In genomic region chr2:70301344-70302194, GRCh38 we compare ENCODE assay signal across 1 cellular context.
TF ChIP-seq lines count a peak whose summit lies in the region.

TSS of gene FAM136A (minus strand) at chr2:70302067. CDS start at chr2:70302011, 56 bp downstream.

TF ChIP-seq in K562, 482 proteins besides CTCF, POLR2A, EP300 and RAD21 (continued from another document and continues in another):
- TF ChIP-seq, protein P1, sequence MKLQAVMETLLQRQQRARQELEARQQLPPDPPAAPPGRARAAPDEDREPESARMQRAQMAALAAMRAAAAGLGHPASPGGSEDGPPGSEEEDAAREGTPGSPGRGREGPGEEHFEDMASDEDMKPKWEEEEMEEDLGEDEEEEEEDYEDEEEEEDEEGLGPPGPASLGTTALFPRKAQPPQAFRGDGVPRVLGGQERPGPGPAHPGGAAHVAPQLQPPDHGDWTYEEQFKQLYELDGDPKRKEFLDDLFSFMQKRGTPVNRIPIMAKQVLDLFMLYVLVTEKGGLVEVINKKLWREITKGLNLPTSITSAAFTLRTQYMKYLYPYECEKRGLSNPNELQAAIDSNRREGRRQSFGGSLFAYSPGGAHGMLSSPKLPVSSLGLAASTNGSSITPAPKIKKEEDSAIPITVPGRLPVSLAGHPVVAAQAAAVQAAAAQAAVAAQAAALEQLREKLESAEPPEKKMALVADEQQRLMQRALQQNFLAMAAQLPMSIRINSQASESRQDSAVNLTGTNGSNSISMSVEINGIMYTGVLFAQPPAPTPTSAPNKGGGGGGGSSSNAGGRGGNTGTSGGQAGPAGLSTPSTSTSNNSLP (IDR thresholded peaks at IDR 0.05; ENCODE audit: borderline replicate concordance, low read depth, low read length) = no peak
- peak; percentile 79 to 94; a peak in 2 of 4 replicates for TF ChIP-seq SIN3A (IDR thresholded peaks at IDR 0.05; ENCODE audit: borderline replicate concordance in 2 of 2, control insufficient read depth in 1 of 2, low read depth in 2 of 2, low read length in 2 of 2)
- peak; percentile 77 for TF ChIP-seq CXXC5 (CRISPR knock-in tag; IDR thresholded peaks at IDR 0.05)
- TF ChIP-seq NONO (IDR thresholded peaks at IDR 0.05; ENCODE audit: low read depth in 2 of 2, low read length in 1 of 2) = peak in 1 of 2 experiments; percentile 72; a peak in 1 of 4 replicates
- TF ChIP-seq ZNF644 (tag; IDR thresholded peaks at IDR 0.05; ENCODE audit: low read depth) = no peak
- TF ChIP-seq L3MBTL2 (IDR thresholded peaks at IDR 0.05) = peak; percentile 78
- TF ChIP-seq, protein P2, sequence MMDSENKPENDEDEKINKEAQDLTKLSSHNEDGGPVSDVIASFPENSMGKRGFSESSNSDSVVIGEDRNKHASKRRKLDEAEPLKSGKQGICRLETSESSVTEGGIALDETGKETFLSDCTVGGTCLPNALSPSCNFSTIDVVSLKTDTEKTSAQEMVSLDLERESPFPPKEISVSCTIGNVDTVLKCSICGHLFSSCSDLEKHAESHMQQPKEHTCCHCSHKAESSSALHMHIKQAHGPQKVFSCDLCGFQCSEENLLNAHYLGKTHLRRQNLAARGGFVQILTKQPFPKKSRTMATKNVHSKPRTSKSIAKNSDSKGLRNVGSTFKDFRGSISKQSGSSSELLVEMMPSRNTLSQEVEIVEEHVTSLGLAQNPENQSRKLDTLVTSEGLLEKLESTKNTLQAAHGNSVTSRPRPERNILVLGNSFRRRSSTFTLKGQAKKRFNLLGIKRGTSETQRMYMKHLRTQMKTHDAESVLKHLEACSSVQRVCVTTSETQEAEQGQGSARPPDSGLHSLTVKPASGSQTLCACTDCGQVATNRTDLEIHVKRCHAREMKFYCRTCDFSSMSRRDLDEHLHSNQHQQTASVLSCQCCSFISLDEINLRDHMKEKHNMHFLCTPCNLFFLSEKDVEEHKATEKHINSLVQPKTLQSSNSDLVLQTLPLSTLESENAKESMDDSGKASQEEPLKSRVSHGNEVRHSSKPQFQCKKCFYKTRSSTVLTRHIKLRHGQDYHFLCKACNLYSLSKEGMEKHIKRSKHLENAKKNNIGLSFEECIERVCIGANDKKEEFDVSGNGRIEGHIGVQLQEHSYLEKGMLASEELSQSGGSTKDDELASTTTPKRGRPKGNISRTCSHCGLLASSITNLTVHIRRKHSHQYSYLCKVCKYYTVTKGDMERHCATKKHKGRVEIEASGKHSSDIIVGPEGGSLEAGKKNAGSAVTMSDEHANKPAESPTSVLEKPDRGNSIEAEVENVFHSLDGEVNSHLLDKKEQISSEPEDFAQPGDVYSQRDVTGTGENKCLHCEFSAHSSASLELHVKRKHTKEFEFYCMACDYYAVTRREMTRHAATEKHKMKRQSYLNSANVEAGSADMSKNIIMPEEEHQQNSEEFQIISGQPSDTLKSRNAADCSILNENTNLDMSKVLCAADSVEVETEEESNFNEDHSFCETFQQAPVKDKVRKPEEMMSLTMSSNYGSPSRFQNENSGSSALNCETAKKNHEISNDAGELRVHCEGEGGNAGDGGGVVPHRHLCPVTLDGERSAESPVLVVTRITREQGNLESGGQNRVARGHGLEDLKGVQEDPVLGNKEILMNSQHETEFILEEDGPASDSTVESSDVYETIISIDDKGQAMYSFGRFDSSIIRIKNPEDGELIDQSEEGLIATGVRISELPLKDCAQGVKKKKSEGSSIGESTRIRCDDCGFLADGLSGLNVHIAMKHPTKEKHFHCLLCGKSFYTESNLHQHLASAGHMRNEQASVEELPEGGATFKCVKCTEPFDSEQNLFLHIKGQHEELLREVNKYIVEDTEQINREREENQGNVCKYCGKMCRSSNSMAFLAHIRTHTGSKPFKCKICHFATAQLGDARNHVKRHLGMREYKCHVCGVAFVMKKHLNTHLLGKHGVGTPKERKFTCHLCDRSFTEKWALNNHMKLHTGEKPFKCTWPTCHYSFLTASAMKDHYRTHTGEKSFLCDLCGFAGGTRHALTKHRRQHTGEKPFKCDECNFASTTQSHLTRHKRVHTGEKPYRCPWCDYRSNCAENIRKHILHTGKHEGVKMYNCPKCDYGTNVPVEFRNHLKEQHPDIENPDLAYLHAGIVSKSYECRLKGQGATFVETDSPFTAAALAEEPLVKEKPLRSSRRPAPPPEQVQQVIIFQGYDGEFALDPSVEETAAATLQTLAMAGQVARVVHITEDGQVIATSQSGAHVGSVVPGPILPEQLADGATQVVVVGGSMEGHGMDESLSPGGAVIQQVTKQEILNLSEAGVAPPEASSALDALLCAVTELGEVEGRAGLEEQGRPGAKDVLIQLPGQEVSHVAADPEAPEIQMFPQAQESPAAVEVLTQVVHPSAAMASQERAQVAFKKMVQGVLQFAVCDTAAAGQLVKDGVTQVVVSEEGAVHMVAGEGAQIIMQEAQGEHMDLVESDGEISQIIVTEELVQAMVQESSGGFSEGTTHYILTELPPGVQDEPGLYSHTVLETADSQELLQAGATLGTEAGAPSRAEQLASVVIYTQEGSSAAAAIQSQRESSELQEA (IDR thresholded peaks at IDR 0.05; ENCODE audit: low read depth) = no peak
- no peak for TF ChIP-seq E2F3 (CRISPR knock-in tag; IDR thresholded peaks at IDR 0.05)
- TF ChIP-seq NCOA2 (IDR thresholded peaks at IDR 0.05; ENCODE audit: partially characterized antibody in 2 of 2) = no peak
- TF ChIP-seq FOXJ2 (tag; IDR thresholded peaks at IDR 0.05) = no peak
- TF ChIP-seq FOXM1 (IDR thresholded peaks at IDR 0.05; ENCODE audit: low read depth) = no peak
- TF ChIP-seq FOXM1 (CRISPR knock-in tag; IDR thresholded peaks at IDR 0.05; ENCODE audit: low read depth) = peak; percentile 64; the same call in 1 of the 2 replicates
- no peak for TF ChIP-seq NFIX (CRISPR knock-in tag; IDR thresholded peaks at IDR 0.05; ENCODE audit: low read depth)
- TF ChIP-seq U2AF1 (optimal IDR thresholded peaks at IDR 0.05; ENCODE audit: low read depth, low read length) = peak; percentile 84
- TF ChIP-seq ZNF77 (CRISPR knock-in tag; IDR thresholded peaks at IDR 0.05) = no peak
- TF ChIP-seq ZNF778 (CRISPR knock-in tag; IDR thresholded peaks at IDR 0.05) = no peak
- peak; percentile 89 for TF ChIP-seq KDM5B (IDR thresholded peaks at IDR 0.05; ENCODE audit: insufficient replicate concordance, low read depth, low read length)
- no peak for TF ChIP-seq MEF2D (tag; conservative IDR thresholded peaks at IDR 0.05; ENCODE audit: low read depth)
- TF ChIP-seq ZNF830 (CRISPR knock-in tag; IDR thresholded peaks at IDR 0.05) = 0 out of 2 replicates have a peak, but pooled peaks have one; percentile 35
- TF ChIP-seq, protein P3, sequence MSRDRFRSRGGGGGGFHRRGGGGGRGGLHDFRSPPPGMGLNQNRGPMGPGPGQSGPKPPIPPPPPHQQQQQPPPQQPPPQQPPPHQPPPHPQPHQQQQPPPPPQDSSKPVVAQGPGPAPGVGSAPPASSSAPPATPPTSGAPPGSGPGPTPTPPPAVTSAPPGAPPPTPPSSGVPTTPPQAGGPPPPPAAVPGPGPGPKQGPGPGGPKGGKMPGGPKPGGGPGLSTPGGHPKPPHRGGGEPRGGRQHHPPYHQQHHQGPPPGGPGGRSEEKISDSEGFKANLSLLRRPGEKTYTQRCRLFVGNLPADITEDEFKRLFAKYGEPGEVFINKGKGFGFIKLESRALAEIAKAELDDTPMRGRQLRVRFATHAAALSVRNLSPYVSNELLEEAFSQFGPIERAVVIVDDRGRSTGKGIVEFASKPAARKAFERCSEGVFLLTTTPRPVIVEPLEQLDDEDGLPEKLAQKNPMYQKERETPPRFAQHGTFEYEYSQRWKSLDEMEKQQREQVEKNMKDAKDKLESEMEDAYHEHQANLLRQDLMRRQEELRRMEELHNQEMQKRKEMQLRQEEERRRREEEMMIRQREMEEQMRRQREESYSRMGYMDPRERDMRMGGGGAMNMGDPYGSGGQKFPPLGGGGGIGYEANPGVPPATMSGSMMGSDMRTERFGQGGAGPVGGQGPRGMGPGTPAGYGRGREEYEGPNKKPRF (IDR thresholded peaks at IDR 0.05; ENCODE audit: low read depth, low read length) = no peak
- TF ChIP-seq OTX1 (CRISPR knock-in tag; IDR thresholded peaks at IDR 0.05) = no peak
- no peak for TF ChIP-seq NELFE (IDR thresholded peaks at IDR 0.05; ENCODE audit: insufficient read depth, insufficient read length)
- TF ChIP-seq JUNB (CRISPR knock-in tag; conservative IDR thresholded peaks at IDR 0.05) = no peak
- no peak for TF ChIP-seq ATF4 (CRISPR knock-in tag; IDR thresholded peaks at IDR 0.05)
- no peak for TF ChIP-seq SMAD2 (IDR thresholded peaks at IDR 0.05; ENCODE audit: low read depth, low read length)
- TF ChIP-seq ZNF384 (IDR thresholded peaks at IDR 0.05; ENCODE audit: low read depth, low read length) = no peak
- TF ChIP-seq TFAM (CRISPR knock-in tag; conservative IDR thresholded peaks at IDR 0.05) = no peak
- TF ChIP-seq RBM39 (optimal IDR thresholded peaks at IDR 0.05; ENCODE audit: low read depth, low read length) = peak; percentile 36
- peak; percentile 45; the same call in 1 of the 2 replicates for TF ChIP-seq ZNF583 (CRISPR knock-in tag; IDR thresholded peaks at IDR 0.05)
- 0 out of 2 replicates have a peak, but pooled peaks have one; percentile 9 for TF ChIP-seq NR2F6 (CRISPR knock-in tag; IDR thresholded peaks at IDR 0.05)
- TF ChIP-seq GTF2B (IDR thresholded peaks at IDR 0.05; ENCODE audit: extremely low read depth, insufficient read length) = no peak
- TF ChIP-seq MECOM (CRISPR knock-in tag; IDR thresholded peaks at IDR 0.05) = no peak
- TF ChIP-seq SIX5 (IDR thresholded peaks at IDR 0.05; ENCODE audit: borderline replicate concordance in 1 of 2, insufficient read depth in 1 of 2, low read depth in 1 of 2, low read length in 2 of 2) = no peak
- no peak for TF ChIP-seq CREB1 (IDR thresholded peaks at IDR 0.05)
- TF ChIP-seq CREB1 (CRISPR knock-in tag; IDR thresholded peaks at IDR 0.05) = peak; percentile 56; the same call in 1 of the 2 replicates
- TF ChIP-seq ZBTB40 (IDR thresholded peaks at IDR 0.05) = peak; percentile 59
- no peak for TF ChIP-seq ZBTB40 (CRISPR knock-in tag; IDR thresholded peaks at IDR 0.05)
- no peak for TF ChIP-seq SRSF9 (IDR thresholded peaks at IDR 0.05; ENCODE audit: borderline replicate concordance, low read depth, low read length)
